ENCODE assay signal across 8 cellular contexts in genomic region chr19:11453468-11454341, GRCh38. TPM values are rescaled to one million over a fixed set of nuclear protein-coding genes. Genes with fewer than 3 reads are reported as not detected.
DNase-seq lines count a peak whose midpoint lies in the region; ATAC-seq, FAIRE-seq and TF ChIP-seq lines count a peak whose summit lies in the region.

No MANE protein-coding gene starts in this region.

- CTCF ChIA-PET in activated naive CD4-positive, alpha-beta T cell treated with anti-CD3 and anti-CD28 coated beads, Interleukin-2, amount 10 ng/mL, durations not matched to agents 7 days and 5 days (lab: Charles Lee): no interaction called here

- H3K36me3 Mint-ChIP-seq in HFFc6 (ENCODE audit: low read depth) (no peaks in the 10 kb centered on the region), naive B cell (no peaks in the 10 kb centered on the region)
- H3K36me3 Mint-ChIP-seq in activated naive CD4-positive, alpha-beta T cell treated with anti-CD3 and anti-CD28 coated beads, Interleukin-2, amount 10 ng/mL, durations not matched to agents 7 days and 5 days: peaks cover 12% of the 10 kb centered on the region

- H3K27ac Mint-ChIP-seq in HFFc6: no peak overlapping the region
- H3K27ac Mint-ChIP-seq in activated naive CD4-positive, alpha-beta T cell treated with anti-CD3 and anti-CD28 coated beads, Interleukin-2, amount 10 ng/mL, durations not matched to agents 7 days and 5 days: no peak overlapping the region
- no peak overlapping the region for H3K27ac Mint-ChIP-seq in naive B cell

- ATAC-seq in naive B cell (ENCODE audit: low read depth in 2 of 2) (peak; percentile 72 to 75), HG03159 (IDR thresholded peaks at IDR 0.05; ENCODE audit: unreplicated experiment) (no peak), esophagus mucosa (no peak), left lobe of liver (no peak)

- TF ChIP-seq CTCF in D721Med (IDR thresholded peaks at IDR 0.05; ENCODE audit: insufficient read depth, missing control alignments) (peak; percentile 38), HFFc6 (IDR thresholded peaks at IDR 0.05) (peak; percentile 67)

- H3K9me3 Mint-ChIP-seq in HFFc6: no peaks in the 10 kb centered on the region
- H3K9me3 Mint-ChIP-seq in activated naive CD4-positive, alpha-beta T cell treated with anti-CD3 and anti-CD28 coated beads, Interleukin-2, amount 10 ng/mL, durations not matched to agents 7 days and 5 days: no peaks in the 10 kb centered on the region
- no peaks in the 10 kb centered on the region for H3K9me3 Mint-ChIP-seq in naive B cell

- DNase-seq in D721Med (ENCODE audit: insufficient read length, low spot score) (peak; percentile 24), HFFc6 (no peak), naive B cell (peak; percentile 30), left lobe of liver (ENCODE audit: low spot score) (no peak), dedifferentiated amniotic fluid mesenchymal stem cell (ENCODE audit: extremely low spot score) (no peak)
- peak; percentile 42 for DNase-seq in activated naive CD4-positive, alpha-beta T cell treated with anti-CD3 and anti-CD28 coated beads, Interleukin-2, amount 10 ng/mL, durations not matched to agents 7 days and 5 days

- FAIRE-seq in D721Med (lab: Jason Lieb, UNC): no peak

- H3K4me3 Mint-ChIP-seq in HFFc6: no peak overlapping the region
- no peak overlapping the region for H3K4me3 Mint-ChIP-seq in activated naive CD4-positive, alpha-beta T cell treated with anti-CD3 and anti-CD28 coated beads, Interleukin-2, amount 10 ng/mL, durations not matched to agents 7 days and 5 days
- H3K4me3 Mint-ChIP-seq in naive B cell: no peak overlapping the region

- H3K4me1 Mint-ChIP-seq in HFFc6 (ENCODE audit: low read depth): no peaks in the 10 kb centered on the region; the same call in 1 of the 2 replicates
- no peaks in the 10 kb centered on the region for H3K4me1 Mint-ChIP-seq in activated naive CD4-positive, alpha-beta T cell treated with anti-CD3 and anti-CD28 coated beads, Interleukin-2, amount 10 ng/mL, durations not matched to agents 7 days and 5 days
- H3K4me1 Mint-ChIP-seq in naive B cell: peaks cover 0 to 7% (median 6%) of the 10 kb centered on the region in 3 donors

- no peaks in the 10 kb centered on the region; the same call in 1 of the 2 replicates for H3K27me3 Mint-ChIP-seq in HFFc6 (ENCODE audit: insufficient read depth)
- H3K27me3 Mint-ChIP-seq in activated naive CD4-positive, alpha-beta T cell treated with anti-CD3 and anti-CD28 coated beads, Interleukin-2, amount 10 ng/mL, durations not matched to agents 7 days and 5 days: peaks cover 19% of the 10 kb centered on the region
- peaks cover 0 to 16% (median 8%) of the 10 kb centered on the region in 3 donors for H3K27me3 Mint-ChIP-seq in naive B cell

RNA-seq across cellular contexts. Expression of gene PRKCSH, which starts 18.3 kb away (rescaled TPM):
- 100 to 1,000 TPM; 367 to 460 (median 388) TPM for total RNA-seq in HFFc6 (2021; fragmentation: NEBNext Ultra II Directional; extraction: Animal tissue kit (Norgen Biotek cat#: 25700))
- polyA plus RNA-seq in naive B cell (ENCODE audit: low read depth in 6 of 6): 10 to 100 TPM; 32.2 to 79.6 (median 46.9) TPM
- 161 TPM for total RNA-seq in esophagus mucosa
- 218 TPM for total RNA-seq in left lobe of liver

RNA-seq across cellular contexts. Expression of gene ODAD3, which starts 18.8 kb away (rescaled TPM):
- total RNA-seq in HFFc6 (2021; fragmentation: NEBNext Ultra II Directional; extraction: Animal tissue kit (Norgen Biotek cat#: 25700)): 1 to 10 TPM in 1 of 6 experiments, under 1 TPM in 4, not detected in 1; 0.16 to 1.1 (median 0.60) TPM
- 1 to 10 TPM in 1 of 6 donors, under 1 TPM in 5; 0.21 to 1.2 (median 0.69) TPM for polyA plus RNA-seq in naive B cell (ENCODE audit: low read depth in 6 of 6)
- total RNA-seq in esophagus mucosa (not detected), left lobe of liver (0.70 TPM)

RNA-seq across cellular contexts. Expression of gene ELAVL3, which starts 27.1 kb away (rescaled TPM):
- not detected for total RNA-seq in HFFc6 (2021; fragmentation: NEBNext Ultra II Directional; extraction: Animal tissue kit (Norgen Biotek cat#: 25700))
- not detected for polyA plus RNA-seq in naive B cell (ENCODE audit: low read depth in 6 of 6)
- total RNA-seq in esophagus mucosa: not detected
- not detected for total RNA-seq in left lobe of liver

RNA-seq across cellular contexts. Expression of gene RGL3, which starts 34.6 kb away (rescaled TPM):
- total RNA-seq in HFFc6 (2021; fragmentation: NEBNext Ultra II Directional; extraction: Animal tissue kit (Norgen Biotek cat#: 25700)): 10 to 100 TPM in 1 of 6 experiments, 1 to 10 TPM in 5; 7.3 to 11.7 (median 8.9) TPM
- polyA plus RNA-seq in naive B cell (ENCODE audit: low read depth in 6 of 6): under 1 TPM in 2 of 6 donors, not detected in 4; 0.40 to 0.44 TPM
- 0.64 TPM for total RNA-seq in esophagus mucosa
- total RNA-seq in left lobe of liver: 33.4 TPM

RNA-seq across cellular contexts. Expression of gene ZNF653, which starts 51.9 kb away (rescaled TPM):
- 1 to 10 TPM; 4.7 to 6.3 (median 5.3) TPM for total RNA-seq in HFFc6 (2021; fragmentation: NEBNext Ultra II Directional; extraction: Animal tissue kit (Norgen Biotek cat#: 25700))
- 1 to 10 TPM in 5 of 6 donors, not detected in 1; 1.0 to 3.6 (median 1.4) TPM for polyA plus RNA-seq in naive B cell (ENCODE audit: low read depth in 6 of 6)
- total RNA-seq in esophagus mucosa: 5.0 TPM
- total RNA-seq in left lobe of liver: 8.3 TPM

Comparison
In these comparisons a context has a peak if more than half of its experiments do, and no peak if none do; other contexts are left out.
1. DNase-seq: peak in D721Med (single experiment), activated naive CD4-positive, alpha-beta T cell treated with anti-CD3 and anti-CD28 coated beads, Interleukin-2, amount 10 ng/mL, durations not matched to agents 7 days and 5 days (single experiment) and naive B cell (single experiment); none in HFFc6 (single experiment), left lobe of liver (single experiment) and dedifferentiated amniotic fluid mesenchymal stem cell (single experiment).
2. ATAC-seq: peak in naive B cell (2 of 2); none in HG03159 (single experiment), esophagus mucosa (single experiment) and left lobe of liver (single experiment).